ENCODE assay signal across 9 cellular contexts in genomic region chr12:6772331-6772695, GRCh38. TPM values are rescaled to one million over a fixed set of nuclear protein-coding genes. Genes with fewer than 3 reads are reported as not detected.
DNase-seq lines count a peak whose midpoint lies in the region; ATAC-seq and TF ChIP-seq lines count a peak whose summit lies in the region.
"Had no signal": no experiment of that assay in that cellular context is flagged by ENCODE, and none has a peak within 500 bp of the region (broad histone marks: within the 10 kb centered on the region; RNA-seq: fewer than 3 reads in every experiment).

TSS of gene LAG3 (plus strand) at chr12:6772520. CDS start at chr12:6772853, 333 bp downstream.

- H3K27me3 ChIP-seq in Panc1 (ENCODE audit: control insufficient read depth, insufficient read depth, low read length) (no peaks in the 10 kb centered on the region), thoracic aorta (replicated peaks; ENCODE audit: insufficient read depth) (no peaks in the 10 kb centered on the region)
- no peaks in the 10 kb centered on the region for H3K27me3 ChIP-seq in naive thymus-derived CD4-positive, alpha-beta T cell (ENCODE audit: control insufficient read depth in 2 of 2, insufficient read depth in 2 of 2, low read length in 2 of 2)

- H3K4me3 ChIP-seq in Panc1 (ENCODE audit: low read depth in 2 of 2, low read length in 2 of 2) = no peak within 1 kb of the TSS
- peak within 1 kb of the TSS; percentile 55 for H3K4me3 ChIP-seq in naive thymus-derived CD4-positive, alpha-beta T cell (ENCODE audit: low read length)
- peak within 1 kb of the TSS; percentile 48 for H3K4me3 ChIP-seq in thoracic aorta

- peak within 1 kb of the TSS; percentile 64 for H3K27ac Mint-ChIP-seq in activated naive CD4-positive, alpha-beta T cell treated with anti-CD3 and anti-CD28 coated beads, Interleukin-2, amount 10 ng/mL, durations not matched to agents 7 days and 5 days
- H3K27ac Mint-ChIP-seq in naive thymus-derived CD4-positive, alpha-beta T cell = peak within 1 kb of the TSS in 7 of 9 donors; percentile 16 to 91 (median 47)

- in situ Hi-C loops in Panc1 (cut with HindIII; ENCODE audit: low pct_unique_long_range_greater_than_20kb, low sequenced_read_pairs) = no loop called here

- H3K36me3 ChIP-seq in Panc1 (ENCODE audit: control insufficient read depth, insufficient read depth, low read length) (no peaks in the 10 kb centered on the region; the same call in 1 of the 2 replicates), thoracic aorta (peaks cover 22% of the 10 kb centered on the region)
- no peaks in the 10 kb centered on the region for H3K36me3 ChIP-seq in naive thymus-derived CD4-positive, alpha-beta T cell (ENCODE audit: control insufficient read depth in 2 of 3, insufficient read depth in 3 of 3, low read length in 3 of 3)

- peak within 1 kb of the TSS; percentile 59 for H3K4me3 Mint-ChIP-seq in activated naive CD4-positive, alpha-beta T cell treated with anti-CD3 and anti-CD28 coated beads, Interleukin-2, amount 10 ng/mL, durations not matched to agents 7 days and 5 days
- peak within 1 kb of the TSS; percentile 51 to 87 (median 71) for H3K4me3 Mint-ChIP-seq in naive thymus-derived CD4-positive, alpha-beta T cell

- DNase-seq in Panc1 (ENCODE audit: low read depth, low spot score) (no peak), thoracic aorta (ENCODE audit: low spot score) (no peak), mucosa of gallbladder (ENCODE audit: low spot score) (no peak)
- peak; percentile 68 for DNase-seq in activated naive CD4-positive, alpha-beta T cell treated with anti-CD3 and anti-CD28 coated beads, Interleukin-2, amount 10 ng/mL, durations not matched to agents 7 days and 5 days
- peak in 2 of 9 donors; percentile 48 to 70 for DNase-seq in naive thymus-derived CD4-positive, alpha-beta T cell
- DNase-seq: foreskin keratinocyte had no signal

- no peaks in the 10 kb centered on the region for H3K36me3 Mint-ChIP-seq in activated naive CD4-positive, alpha-beta T cell treated with anti-CD3 and anti-CD28 coated beads, Interleukin-2, amount 10 ng/mL, durations not matched to agents 7 days and 5 days
- H3K36me3 Mint-ChIP-seq in naive thymus-derived CD4-positive, alpha-beta T cell = peaks cover 0 to 18% (median 0%) of the 10 kb centered on the region in 5 donors

- BruUV-seq in Panc1 (replicated peaks; lab: Mats Ljungman, UMichigan) = no TSS peak

- H3K9me3 ChIP-seq in Panc1 (ENCODE audit: control insufficient read depth, insufficient read depth, low read depth, low read length) = no peaks in the 10 kb centered on the region
- H3K9me3 ChIP-seq in naive thymus-derived CD4-positive, alpha-beta T cell (ENCODE audit: control insufficient read depth in 2 of 3, low read length in 3 of 3) = no peaks in the 10 kb centered on the region
- H3K9me3 ChIP-seq in thoracic aorta = no peaks in the 10 kb centered on the region

- H3K4me1 ChIP-seq in Panc1 (ENCODE audit: control insufficient read depth, insufficient read depth, low read length) = peaks cover 27% of the 10 kb centered on the region
- peaks cover 18 to 35% of the 10 kb centered on the region in 2 donors for H3K4me1 ChIP-seq in naive thymus-derived CD4-positive, alpha-beta T cell (ENCODE audit: control insufficient read depth in 2 of 2, insufficient read depth in 2 of 2, low read length in 2 of 2)
- H3K4me1 ChIP-seq in thoracic aorta (ENCODE audit: control insufficient read depth in 1 of 2, low read depth in 2 of 2) = peaks cover 16 to 32% of the 10 kb centered on the region in 2 donors
- H3K4me1 ChIP-seq: foreskin keratinocyte had no signal

- H3K27me3 Mint-ChIP-seq in activated naive CD4-positive, alpha-beta T cell treated with anti-CD3 and anti-CD28 coated beads, Interleukin-2, amount 10 ng/mL, durations not matched to agents 7 days and 5 days = peaks cover 99% of the 10 kb centered on the region
- H3K27me3 Mint-ChIP-seq in naive thymus-derived CD4-positive, alpha-beta T cell = peaks cover 0 to 56% (median 17%) of the 10 kb centered on the region in 5 donors

- CTCF ChIA-PET in Panc1 (lab: Charles Lee) = interaction anchor here (0.5 kb wide), 1 partner anchor 29 kb away, joined by 7 read pairs; no protein-coding TSS in a partner anchor
- CTCF ChIA-PET in activated naive CD4-positive, alpha-beta T cell treated with anti-CD3 and anti-CD28 coated beads, Interleukin-2, amount 10 ng/mL, durations not matched to agents 7 days and 5 days (lab: Charles Lee) = interaction anchor here (1.7 to 1.8 kb wide), 2 partner anchors 9 to 19 kb away, joined by 4 to 7 read pairs; partner anchors contain the start of gene MLF2
- CTCF ChIA-PET in naive thymus-derived CD4-positive, alpha-beta T cell (lab: Charles Lee) = interaction anchor here (1.1 to 3.1 kb wide), 4 partner anchors 9 to 21 kb away, joined by 3 to 14 read pairs (median 4); partner anchors contain the start of genes CD4 and MLF2

- TF ChIP-seq CTCF in Panc1 (IDR thresholded peaks at IDR 0.05) (no peak), thoracic aorta (IDR thresholded peaks at IDR 0.05) (no peak)

- ATAC-seq in Panc1 (peak; percentile 49), thoracic aorta (ENCODE audit: insufficient number of reproducible peaks, low FRiP score, low read depth) (no peak), HG03442 (IDR thresholded peaks at IDR 0.05; ENCODE audit: unreplicated experiment) (no peak), GM19035 (IDR thresholded peaks at IDR 0.05; ENCODE audit: unreplicated experiment) (no peak)
- ATAC-seq in naive thymus-derived CD4-positive, alpha-beta T cell = no peak
- ATAC-seq: foreskin keratinocyte had no signal

- peaks cover 62% of the 10 kb centered on the region for H3K4me1 Mint-ChIP-seq in activated naive CD4-positive, alpha-beta T cell treated with anti-CD3 and anti-CD28 coated beads, Interleukin-2, amount 10 ng/mL, durations not matched to agents 7 days and 5 days
- peaks cover 27 to 80% (median 40%) of the 10 kb centered on the region in 7 donors for H3K4me1 Mint-ChIP-seq in naive thymus-derived CD4-positive, alpha-beta T cell

- H3K27ac ChIP-seq in Panc1 (ENCODE audit: low read length) (no peak within 1 kb of the TSS), thoracic aorta (no peak within 1 kb of the TSS)
- peak within 1 kb of the TSS; percentile 46 for H3K27ac ChIP-seq in naive thymus-derived CD4-positive, alpha-beta T cell (ENCODE audit: low read depth, low read length)
- H3K27ac ChIP-seq: foreskin keratinocyte had no signal

- POLR2A ChIA-PET in Panc1 (lab: Charles Lee) = interaction anchor here (0.6 to 0.8 kb wide), 3 partner anchors 11 to 80 kb away, joined by 3 to 15 read pairs (median 5); partner anchors contain the start of genes MLF2 and USP5
- POLR2A ChIA-PET in naive thymus-derived CD4-positive, alpha-beta T cell (lab: Charles Lee) = interaction anchor here (0.7 to 2.7 kb wide), 7 partner anchors 8 to 20 kb away, joined by 3 to 14 read pairs (median 5); partner anchors contain the start of genes CD4 and MLF2

- intact Hi-C loops in Panc1 (cut with micrococcal nuclease; ENCODE audit: unreplicated experiment) = no loop called here
- intact Hi-C loops in naive thymus-derived CD4-positive, alpha-beta T cell (cut with micrococcal nuclease) = loop anchor here (1.0 to 2.0 kb wide), 3 partner anchors 8 to 16 kb away; partner anchors contain the start of gene CD4 (in 1 of the 2)

- no peaks in the 10 kb centered on the region for H3K9me3 Mint-ChIP-seq in activated naive CD4-positive, alpha-beta T cell treated with anti-CD3 and anti-CD28 coated beads, Interleukin-2, amount 10 ng/mL, durations not matched to agents 7 days and 5 days
- H3K9me3 Mint-ChIP-seq in naive thymus-derived CD4-positive, alpha-beta T cell = peaks cover 0 to 1% (median 0%) of the 10 kb centered on the region in 11 donors

RNA-seq across cellular contexts. Expression of gene LAG3, which starts in this region (rescaled TPM):
- 2.7 TPM for total RNA-seq in Panc1 (2021; ENCODE audit: unreplicated experiment)
- polyA plus RNA-seq in Panc1 (2012; ENCODE audit: insufficient read length) = 2.7 TPM
- total RNA-seq in naive thymus-derived CD4-positive, alpha-beta T cell = 10 to 100 TPM in 1 of 5 experiments, 1 to 10 TPM in 2, under 1 TPM in 2; 0.64 to 46.5 (median 1.7) TPM
- polyA plus RNA-seq in naive thymus-derived CD4-positive, alpha-beta T cell = under 1 TPM; 0.26 to 0.69 TPM
- total RNA-seq in thoracic aorta = 1 to 10 TPM in 1 of 2 donors, under 1 TPM in 1; 0.95 to 1.5 TPM
- 1.4 TPM for total RNA-seq in mucosa of gallbladder
- total RNA-seq: SK-MEL-5 had no signal

Comparison
In these comparisons a context has a peak if more than half of its experiments do, and no peak if none do; other contexts are left out.
1. H3K4me3 ChIP-seq: peak in naive thymus-derived CD4-positive, alpha-beta T cell (single experiment) and thoracic aorta (single experiment); none in Panc1 (0 of 2).